ENCODE assay signal across 8 cellular contexts in genomic region chr7:93231799-93232672, GRCh38. TPM values are rescaled to one million over a fixed set of nuclear protein-coding genes. Genes with fewer than 3 reads are reported as not detected.
DNase-seq lines count a peak whose midpoint lies in the region; ATAC-seq and TF ChIP-seq lines count a peak whose summit lies in the region.

TSS of gene VPS50 (plus strand) at chr7:93232366. CDS start at chr7:93232468, 102 bp downstream.

- peak within 1 kb of the TSS; percentile 93 for H3K27ac Mint-ChIP-seq in activated CD4-positive, alpha-beta T cell treated with anti-CD3 and anti-CD28 coated beads, Interleukin-2, amount 10 ng/mL, durations not matched to agents 7 days and 5 days

- POLR2A ChIA-PET in BJ (lab: Charles Lee) = interaction anchor here (0.6 kb wide), 1 partner anchor 84 kb away, joined by 11 read pairs; no protein-coding TSS in a partner anchor
- POLR2A ChIA-PET in activated CD4-positive, alpha-beta T cell treated with anti-CD3 and anti-CD28 coated beads, Interleukin-2, amount 10 ng/mL, durations not matched to agents 7 days and 5 days (lab: Charles Lee) = interaction anchor here (0.7 kb wide), 1 partner anchor 114 kb away, joined by 3 read pairs; no protein-coding TSS in a partner anchor

- ATAC-seq in GM19328 (IDR thresholded peaks at IDR 0.05; ENCODE audit: unreplicated experiment) (peak; percentile 99), HG03520 (IDR thresholded peaks at IDR 0.05; ENCODE audit: unreplicated experiment) (peak; percentile 99)

- peaks cover 19% of the 10 kb centered on the region for H3K4me1 Mint-ChIP-seq in activated CD4-positive, alpha-beta T cell treated with anti-CD3 and anti-CD28 coated beads, Interleukin-2, amount 10 ng/mL, durations not matched to agents 7 days and 5 days

- TF ChIP-seq CTCF in BJ (IDR thresholded peaks at IDR 0.05; ENCODE audit: insufficient read depth, low read depth, low read length) = no peak

- H3K36me3 Mint-ChIP-seq in activated CD4-positive, alpha-beta T cell treated with anti-CD3 and anti-CD28 coated beads, Interleukin-2, amount 10 ng/mL, durations not matched to agents 7 days and 5 days (ENCODE audit: low read depth) = no peaks in the 10 kb centered on the region

- no peaks in the 10 kb centered on the region for H3K27me3 Mint-ChIP-seq in activated CD4-positive, alpha-beta T cell treated with anti-CD3 and anti-CD28 coated beads, Interleukin-2, amount 10 ng/mL, durations not matched to agents 7 days and 5 days

- CTCF ChIA-PET in BJ (lab: Yijun Ruan, JAX) = interaction anchor here (0.7 to 1.9 kb wide), 5 partner anchors 10 to 319 kb away, joined by 3 to 15 read pairs (median 5); no protein-coding TSS in a partner anchor
- CTCF ChIA-PET in activated CD4-positive, alpha-beta T cell treated with anti-CD3 and anti-CD28 coated beads, Interleukin-2, amount 10 ng/mL, durations not matched to agents 7 days and 5 days (lab: Charles Lee) = interaction anchor here (0.5 to 1.2 kb wide), 4 partner anchors 8 to 619 kb away, joined by 3 to 5 read pairs (median 4); no protein-coding TSS in a partner anchor

- H3K4me3 ChIP-seq in BJ (ENCODE audit: low read depth, low read length) = peak within 1 kb of the TSS; percentile 89

- H3K27me3 ChIP-seq in BJ (ENCODE audit: control insufficient read depth, insufficient read depth, low read length) = 0 out of 2 replicates have a peak, but pooled peaks cover 1% of the 10 kb centered on the region

- DNase-seq in BJ (ENCODE audit: low read depth) (peak; percentile 88), NCI-H69 (lab: John Stamatoyannopoulos, UW) (peak; percentile 99), dedifferentiated amniotic fluid mesenchymal stem cell (ENCODE audit: extremely low spot score) (peak; percentile 97), left kidney (ENCODE audit: low read depth, low spot score) (peak; percentile 99)
- DNase-seq in activated CD4-positive, alpha-beta T cell treated with anti-CD3 and anti-CD28 coated beads, Interleukin-2, amount 10 ng/mL, durations not matched to agents 7 days and 5 days = peak; percentile 96
- DNase-seq in stimulated activated CD4-positive, alpha-beta T cell treated with anti-CD3 and anti-CD28 coated beads, Interleukin-2, amount 100 ng/mL, for 24 hours = peak; percentile 85 to 88

- no peaks in the 10 kb centered on the region for H3K36me3 ChIP-seq in BJ (ENCODE audit: control insufficient read depth, insufficient read depth, low read length)

- peak within 1 kb of the TSS; percentile 95 for H3K4me3 Mint-ChIP-seq in activated CD4-positive, alpha-beta T cell treated with anti-CD3 and anti-CD28 coated beads, Interleukin-2, amount 10 ng/mL, durations not matched to agents 7 days and 5 days

- H3K9me3 Mint-ChIP-seq in activated CD4-positive, alpha-beta T cell treated with anti-CD3 and anti-CD28 coated beads, Interleukin-2, amount 10 ng/mL, durations not matched to agents 7 days and 5 days = no peaks in the 10 kb centered on the region

RNA-seq across cellular contexts. Expression of gene VPS50, which starts in this region (rescaled TPM):
- 10.9 and 17.6 TPM in 2 replicates for polyA plus RNA-seq in BJ (2011; rRNA removed)
- polyA minus RNA-seq in BJ (2011; rRNA and poly(A)+ RNA removed) = 14.1 and 14.6 TPM in 2 replicates
- total RNA-seq in activated CD4-positive, alpha-beta T cell treated with anti-CD3 and anti-CD28 coated beads, Interleukin-2, amount 10 ng/mL, durations not matched to agents 7 days and 5 days = 10 to 100 TPM; 23.5 to 26.0 TPM

Comparison
In these comparisons a context has a peak if more than half of its experiments do, and no peak if none do; other contexts are left out.
1. Peak in every context shown above with its lines: DNase-seq, ATAC-seq and H3K4me3 ChIP-seq.